8 cellular contexts compared by ENCODE assay signal in the genomic region with DNA sequence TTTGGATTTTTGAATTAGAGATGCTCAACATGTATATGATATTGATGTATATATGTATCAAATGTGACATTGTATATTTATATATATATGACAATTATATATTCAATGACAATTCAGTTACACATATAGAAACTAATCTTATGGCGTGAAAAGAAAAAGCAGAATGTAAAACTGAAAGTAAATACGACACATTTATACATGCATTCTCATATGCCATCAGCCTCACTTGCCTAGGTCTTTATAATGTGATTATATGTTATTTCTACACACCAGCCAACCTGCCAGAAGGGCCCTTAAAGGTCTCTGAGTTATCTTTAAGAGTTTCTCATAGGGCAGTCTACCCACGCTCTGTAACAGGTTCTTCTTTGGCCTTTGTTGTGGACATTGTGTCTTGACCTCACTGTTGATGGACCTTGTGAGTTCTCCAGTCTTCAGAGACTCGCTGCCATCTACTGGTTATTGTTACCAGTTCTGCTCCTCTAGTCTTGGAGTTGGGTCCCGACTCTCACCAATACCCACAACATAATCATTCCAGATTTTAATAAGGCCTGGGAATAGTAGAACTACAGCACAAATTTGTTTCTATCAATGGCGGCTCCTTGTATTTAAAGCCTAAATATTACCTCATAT.
A peak's percentile ranks its signal among the peaks of the same experiment; 100 is the strongest.
DNase-seq lines count a peak whose midpoint lies in the region; ATAC-seq and TF ChIP-seq lines count a peak whose summit lies in the region.

No MANE protein-coding gene starts in this region.

- ATAC-seq in GM19025 (IDR thresholded peaks at IDR 0.05; ENCODE audit: low read depth, unreplicated experiment) (peak; percentile 71), HG03135 (IDR thresholded peaks at IDR 0.05; ENCODE audit: unreplicated experiment) (peak; percentile 81), heart right ventricle (peak in 7 of 8 donors; percentile 61 to 81 (median 70))

- H2AFZ ChIP-seq in OCI-LY7 (ENCODE audit: low read length), result no peak overlapping the region

- H4K20me1 ChIP-seq in OCI-LY7 (ENCODE audit: insufficient read depth, low read length), result no peaks in the 10 kb centered on the region

- H3K4me1 ChIP-seq in OCI-LY7 (ENCODE audit: insufficient read depth, low read length, poor library complexity, severe bottlenecking), result no peaks in the 10 kb centered on the region
- H3K4me1 ChIP-seq in heart right ventricle, result no peaks in the 10 kb centered on the region

- 64 to 68% methylated on average over 6 of the region's 6 CpGs for WGBS in heart right ventricle, 2 donors

- POLR2A ChIA-PET in OCI-LY7 (lab: Charles Lee), result no interaction called here

- TF ChIP-seq CTCF in OCI-LY7 (conservative IDR thresholded peaks at IDR 0.05; ENCODE audit: low read length) (peak; percentile 25; the same call in 1 of the 2 replicates), heart right ventricle (IDR thresholded peaks at IDR 0.05) (peak; percentile 11 to 64 (median 50))

- H3K27me3 ChIP-seq in heart right ventricle, result no peaks in the 10 kb centered on the region

- H3K9me3 ChIP-seq in OCI-LY7 (ENCODE audit: low read length) (no peaks in the 10 kb centered on the region), heart right ventricle (peaks cover 0 to 11% (median 0%) of the 10 kb centered on the region in 11 donors)

- BruUV-seq in OCI-LY7 (replicated peaks; lab: Mats Ljungman, UMichigan), result no TSS peak

- no peaks in the 10 kb centered on the region for H3K9me2 ChIP-seq in OCI-LY7 (ENCODE audit: insufficient read depth, low read length)

- H3K36me3 ChIP-seq in OCI-LY7 (ENCODE audit: insufficient read depth, low read length), result no peaks in the 10 kb centered on the region
- H3K36me3 ChIP-seq in heart right ventricle, result no peaks in the 10 kb centered on the region

- CTCF ChIA-PET in OCI-LY7 (lab: Charles Lee; ENCODE audit: unreplicated experiment), result no interaction called here

- no peaks in the 10 kb centered on the region for H3K79me2 ChIP-seq in OCI-LY7 (ENCODE audit: insufficient read depth, low read depth, low read length)

- intact Hi-C loops in OCI-LY7 (cut with micrococcal nuclease; ENCODE audit: unreplicated experiment), result no loop called here
- intact Hi-C loops in heart right ventricle (cut with DNase I), result loop anchor here in 9 of 10 donors (1.0 to 10.0 kb wide), 4 partner anchors 252 to 256 kb away; no protein-coding TSS in a partner anchor

- H3K4me3 ChIP-seq in OCI-LY7 (ENCODE audit: low read depth, low read length, poor library complexity, severe bottlenecking) (no peak overlapping the region), heart right ventricle (peak overlapping the region in 1 of 10 donors; percentile 21)

- H3K4me2 ChIP-seq in OCI-LY7 (ENCODE audit: low read length), result no peak overlapping the region

- DNase-seq in AG08396 (ENCODE audit: low spot score) (peak; percentile 12), OCI-LY7 (ENCODE audit: low spot score) (no peak), heart right ventricle (peak in 1 of 2 donors; percentile 23), superior temporal gyrus (ENCODE audit: extremely low spot score) (peak; percentile 72), GF-D8 (lab: John Stamatoyannopoulos, UW) (no peak)
- no peak for DNase-seq in activated effector memory CD4-positive, alpha-beta T cell treated with anti-CD3 and anti-CD28 coated beads, Interleukin-2, amount 50 U/mL, for 16 hours

- H3K27ac ChIP-seq in OCI-LY7 (ENCODE audit: low read depth, low read length, poor library complexity, severe bottlenecking) (no peak overlapping the region), heart right ventricle (no peak overlapping the region)

Comparison
In these comparisons a context has a peak if more than half of its experiments do, and no peak if none do; other contexts are left out.
1. DNase-seq: peak in AG08396 (single experiment) and superior temporal gyrus (single experiment); none in OCI-LY7 (single experiment), GF-D8 (single experiment) and activated effector memory CD4-positive, alpha-beta T cell treated with anti-CD3 and anti-CD28 coated beads, Interleukin-2, amount 50 U/mL, for 16 hours (single experiment).
2. Peak in every context shown above with its lines, with median percentiles within 50 percentile points of each other: ATAC-seq.